1 cellular context compared by ENCODE assay signal in genomic region chr2:74673821-74674528, GRCh38.
TF ChIP-seq lines count a peak whose summit lies in the region.

No MANE protein-coding gene starts in this region.

TF ChIP-seq in K562, 482 proteins besides CTCF, POLR2A, EP300 and RAD21:
- 0 out of 2 replicates have a peak, but pooled peaks have one; percentile 15 for TF ChIP-seq ARID1B (IDR thresholded peaks at IDR 0.05)
- TF ChIP-seq NR2C1 (IDR thresholded peaks at IDR 0.05): no peak
- TF ChIP-seq NR2C1 (tag; IDR thresholded peaks at IDR 0.05): peak; percentile 58; the same call in 1 of the 2 replicates
- TF ChIP-seq MAFK (IDR thresholded peaks at IDR 0.05; ENCODE audit: low read length): no peak
- no peak for TF ChIP-seq JUND (IDR thresholded peaks at IDR 0.05; ENCODE audit: borderline replicate concordance, low read depth, low read length)
- TF ChIP-seq JUND (tag; IDR thresholded peaks at IDR 0.05; ENCODE audit: borderline replicate concordance, low read depth, low read length): no peak
- no peak for TF ChIP-seq ZNF717 (CRISPR knock-in tag; IDR thresholded peaks at IDR 0.05)
- no peak for TF ChIP-seq PURB (CRISPR knock-in tag; IDR thresholded peaks at IDR 0.05; ENCODE audit: low read depth)
- no peak for TF ChIP-seq ZNF232 (CRISPR knock-in tag; IDR thresholded peaks at IDR 0.05)
- no peak for TF ChIP-seq CCAR2 (IDR thresholded peaks at IDR 0.05; ENCODE audit: low read depth, low read length)
- TF ChIP-seq CBFA2T3 (IDR thresholded peaks at IDR 0.05): peak; percentile 42
- TF ChIP-seq TAL1 (IDR thresholded peaks at IDR 0.05): peak; percentile 19; the same call in 1 of the 2 replicates
- TF ChIP-seq ZBTB11 (CRISPR knock-in tag; IDR thresholded peaks at IDR 0.05): peak in 1 of 3 experiments; percentile 49; a peak in 1 of 6 replicates
- TF ChIP-seq SMAD1 (IDR thresholded peaks at IDR 0.05; ENCODE audit: low read depth, low read length, partially characterized antibody): no peak
- no peak for TF ChIP-seq THRAP3 (IDR thresholded peaks at IDR 0.05; ENCODE audit: borderline replicate concordance)
- no peak for TF ChIP-seq ZNF77 (CRISPR knock-in tag; IDR thresholded peaks at IDR 0.05)
- no peak for TF ChIP-seq NFRKB (IDR thresholded peaks at IDR 0.05; ENCODE audit: low read depth)
- TF ChIP-seq ZNF639 (CRISPR knock-in tag; conservative IDR thresholded peaks at IDR 0.05 in 1 of 2, IDR thresholded peaks at IDR 0.05 in 1 of 2): 0 out of 4 replicates have a peak, but pooled peaks of 1 of the 2 experiments have one; percentile 36
